ENCODE assay signal across 25 cellular contexts in the genomic region with DNA sequence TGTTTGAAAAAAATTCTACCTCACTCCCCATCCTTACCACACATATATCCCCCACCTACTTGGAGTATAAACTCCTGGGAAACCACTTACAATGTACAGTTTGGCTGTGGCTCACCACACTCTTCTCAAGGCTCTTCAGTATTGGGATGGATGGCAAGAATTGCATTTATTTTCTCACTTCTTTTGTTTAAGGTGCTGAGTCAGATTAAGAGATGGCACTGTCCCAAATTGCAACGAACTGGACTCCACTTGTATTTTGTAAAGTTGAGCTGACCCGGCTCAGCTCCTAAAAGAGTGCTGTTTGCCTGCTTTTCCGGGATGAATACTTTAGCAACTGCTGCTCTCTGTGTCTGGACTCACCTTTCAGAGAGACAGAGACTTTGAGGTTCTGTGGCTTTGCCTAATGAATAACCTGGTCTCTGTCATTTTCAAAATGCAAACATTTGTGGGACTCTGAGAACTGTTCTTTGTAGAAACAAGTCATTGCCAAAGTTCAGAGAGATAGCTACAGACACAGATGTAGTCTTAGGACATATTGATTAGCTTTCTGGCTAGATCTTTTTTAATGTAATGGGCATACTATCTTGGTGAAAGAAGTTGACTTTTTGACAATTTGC. TPM values are rescaled to one million over a fixed set of nuclear protein-coding genes. Genes with fewer than 3 reads are reported as not detected.
"Had no signal": no experiment of that assay in that cellular context is flagged by ENCODE, and none has a peak within 500 bp of the region (broad histone marks: within the 10 kb centered on the region; RNA-seq: fewer than 3 reads in every experiment).

No MANE protein-coding gene starts in this region.

- H3K9me3 ChIP-seq: gastrocnemius medialis, psoas muscle, thoracic aorta, upper lobe of left lung had no signal

- H3K27me3 Mint-ChIP-seq: stimulated activated naive B cell treated with anti-CD40 and anti-IgM and Interleukin-4, amounts not matched to agents 10 μg/mL and 1 μg/mL and 100 μg/mL, for 72 hours; stimulated activated naive CD8-positive, alpha-beta T cell treated with anti-CD3 and anti-CD28 coated beads, Interleukin-15, Interleukin-2, amounts not matched to agents 100 ng/mL and 50 ng/mL, for 24 hours had no signal

- H3K4me3 Mint-ChIP-seq: naive thymus-derived CD4-positive, alpha-beta T cell; nephron; stimulated activated naive B cell treated with anti-CD40 and anti-IgM and Interleukin-4, amounts not matched to agents 10 μg/mL and 1 μg/mL and 100 μg/mL, for 72 hours; stimulated activated naive CD8-positive, alpha-beta T cell treated with anti-CD3 and anti-CD28 coated beads, Interleukin-15, Interleukin-2, amounts not matched to agents 100 ng/mL and 50 ng/mL, for 24 hours had no signal

- H3K36me3 Mint-ChIP-seq: naive thymus-derived CD4-positive, alpha-beta T cell; stimulated activated naive B cell treated with anti-CD40 and anti-IgM and Interleukin-4, amounts not matched to agents 10 μg/mL and 1 μg/mL and 100 μg/mL, for 72 hours had no signal

- H3K27ac ChIP-seq: coronary artery, epithelial cell of prostate, gastrocnemius medialis, psoas muscle, skin epidermis, spleen, thoracic aorta, upper lobe of left lung had no signal

- ATAC-seq: esophagus mucosa; gastrocnemius medialis; naive thymus-derived CD4-positive, alpha-beta T cell; psoas muscle; right cardiac atrium; stimulated activated naive B cell treated with anti-CD40 and anti-IgM and Interleukin-4, amounts not matched to agents 10 μg/mL and 1 μg/mL and 100 μg/mL, for 72 hours had no signal

- FAIRE-seq: keratinocyte, urothelium cell line had no signal

- DNase-seq: effector CD4-positive, alpha-beta T cell; foreskin fibroblast; gastrocnemius medialis; mesendoderm; midbrain; naive thymus-derived CD4-positive, alpha-beta T cell; psoas muscle; right cardiac atrium; spleen; stimulated activated CD4-positive, alpha-beta T cell treated with anti-CD3 and anti-CD28 coated beads, Interleukin-4, amount 100 ng/mL, for 4 hours; stimulated activated naive B cell treated with anti-CD40 and anti-IgM and Interleukin-4, amounts not matched to agents 10 μg/mL and 1 μg/mL and 100 μg/mL, for 72 hours; upper lobe of left lung had no signal

- H3K4me1 Mint-ChIP-seq: nephron; stimulated activated naive B cell treated with anti-CD40 and anti-IgM and Interleukin-4, amounts not matched to agents 10 μg/mL and 1 μg/mL and 100 μg/mL, for 72 hours had no signal

- H3K27me3 ChIP-seq: gastrocnemius medialis, spleen, tibial nerve, upper lobe of left lung had no signal

- H3K4me3 ChIP-seq: coronary artery, gastrocnemius medialis, lung, psoas muscle, skin epidermis, spleen, thoracic aorta, tibial nerve, upper lobe of left lung had no signal

- H3K27ac Mint-ChIP-seq: naive thymus-derived CD4-positive, alpha-beta T cell; nephron; stimulated activated naive B cell treated with anti-CD40 and anti-IgM and Interleukin-4, amounts not matched to agents 10 μg/mL and 1 μg/mL and 100 μg/mL, for 72 hours; stimulated activated naive CD8-positive, alpha-beta T cell treated with anti-CD3 and anti-CD28 coated beads, Interleukin-15, Interleukin-2, amounts not matched to agents 100 ng/mL and 50 ng/mL, for 24 hours had no signal

- H3K4me1 ChIP-seq: gastrocnemius medialis, psoas muscle, spleen, upper lobe of left lung had no signal

- H3K36me3 ChIP-seq: gastrocnemius medialis, spleen, thoracic aorta, tibial nerve, upper lobe of left lung had no signal

- H3K9me3 Mint-ChIP-seq: nephron had no signal

RNA-seq across cellular contexts. Expression of gene PPP2R2B, which starts 42.2 kb away (rescaled TPM):
- total RNA-seq: dermis microvascular lymphatic vessel endothelial cell, osteocyte had no signal
